ENCODE assay signal across 27 cellular contexts in the genomic region with DNA sequence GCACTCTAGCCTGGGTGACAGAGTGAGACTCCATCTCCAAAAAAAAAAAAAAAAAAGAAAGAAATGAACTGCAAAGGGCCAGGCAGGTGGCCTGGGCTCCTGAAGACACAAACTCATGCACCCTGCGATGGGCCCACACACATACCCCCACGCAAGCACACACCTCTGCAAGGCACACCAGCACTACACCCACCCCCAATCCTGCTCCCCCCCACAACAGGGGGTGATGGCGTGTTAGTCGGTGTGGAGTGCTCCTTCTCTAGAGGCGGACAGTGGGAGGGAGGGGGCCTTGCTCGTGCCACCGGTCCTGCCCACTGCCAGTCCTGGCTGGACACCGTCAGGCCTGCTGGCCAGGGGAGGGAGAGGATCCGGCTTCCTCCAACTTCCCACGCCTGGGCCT. TPM values are rescaled to one million over a fixed set of nuclear protein-coding genes. Genes with fewer than 3 reads are reported as not detected.
"Had no signal": no experiment of that assay in that cellular context is flagged by ENCODE, and none has a peak within 500 bp of the region (broad histone marks: within the 10 kb centered on the region; RNA-seq: fewer than 3 reads in every experiment).

No MANE protein-coding gene starts in this region.

- H3K4me3 ChIP-seq: coronary artery, esophagus muscularis mucosa, gastroesophageal sphincter, heart left ventricle, hepatocyte, left ventricle myocardium inferior, lower lobe of right lung had no signal

- H3K36me3 ChIP-seq: heart left ventricle, lower lobe of right lung had no signal

- H3K79me2 ChIP-seq: hepatocyte had no signal

- H2AFZ ChIP-seq: hepatocyte had no signal

- ATAC-seq: foreskin keratinocyte, gastroesophageal sphincter, heart left ventricle, left colon, left lobe of liver, lower lobe of right lung had no signal

- H3K27ac Mint-ChIP-seq: immature natural killer cell had no signal

- H3K4me1 ChIP-seq: foreskin keratinocyte, lower lobe of right lung had no signal

- DNase-seq: dermis blood vessel endothelial cell; dorsolateral prefrontal cortex; effector CD4-positive, alpha-beta T cell; effector memory CD4-positive, alpha-beta T cell; foreskin keratinocyte; hypothalamus; immature natural killer cell; islet precursor cell; kidney; kidney glomerular epithelial cell; left colon; left ventricle myocardium inferior; lower lobe of right lung; mesenchymal stem cell; midbrain had no signal

- H3K9me3 Mint-ChIP-seq: immature natural killer cell had no signal

- H3K9me3 ChIP-seq: esophagus muscularis mucosa, gastroesophageal sphincter, heart left ventricle, left ventricle myocardium inferior, lower lobe of right lung had no signal

- H3K27ac ChIP-seq: coronary artery, esophagus muscularis mucosa, foreskin keratinocyte, gastroesophageal sphincter, heart left ventricle, hepatocyte, left ventricle myocardium inferior, lower lobe of right lung had no signal

- H3K4me3 Mint-ChIP-seq: immature natural killer cell had no signal

- H3K4me2 ChIP-seq: hepatocyte had no signal

RNA-seq across cellular contexts. Expression of a gene that starts 1.6 kb away (rescaled TPM):
- total RNA-seq: endothelial cell of umbilical vein, epithelial cell of proximal tubule, fibroblast of villous mesenchyme, lung microvascular endothelial cell, mononuclear cell had no signal
- polyA plus RNA-seq: endothelial cell of umbilical vein, fibroblast of lung, immature natural killer cell had no signal

RNA-seq across cellular contexts. Expression of a gene that starts 54.0 kb away (rescaled TPM):
- total RNA-seq: dermis blood vessel endothelial cell, mononuclear cell had no signal
- polyA plus RNA-seq: endothelial cell of umbilical vein, immature natural killer cell had no signal
